In genomic region chr2:29714333-29714732, GRCh38 we compare ENCODE assay signal across 20 cellular contexts.
"Had no signal": no experiment of that assay in that cellular context is flagged by ENCODE, and none has a peak within 500 bp of the region (broad histone marks: within the 10 kb centered on the region; RNA-seq: fewer than 3 reads in every experiment).

No MANE protein-coding gene starts in this region.

- H3K4me1 ChIP-seq: foreskin keratinocyte, prostate gland, right atrium auricular region, spleen, upper lobe of left lung had no signal

- H3K27me3 ChIP-seq: neutrophil, ovary, right atrium auricular region, upper lobe of left lung had no signal

- H3K4me3 ChIP-seq: ovary, prostate gland, right atrium auricular region, spleen, thoracic aorta, upper lobe of left lung had no signal

- DNase-seq: activated CD4-positive, alpha-beta memory T cell treated with anti-CD3 and anti-CD28 coated beads for 36 hours; activated CD4-positive, alpha-beta T cell treated with anti-CD3 and anti-CD28 coated beads for 48 hours; activated naive CD4-positive, alpha-beta T cell treated with Interleukin-2 at 50 U/mL for 16 hours; activated naive CD8-positive, alpha-beta T cell treated with anti-CD3 and anti-CD28 coated beads for 36 hours; activated T-cell treated with anti-CD3 and anti-CD28 coated beads, Interleukin-2, amount 50 U/mL, for 48 hours; cerebellar nuclear complex; erythroblast; foreskin keratinocyte; left ventricle myocardium superior; ovary; spleen; stimulated activated CD4-positive, alpha-beta T cell treated with anti-CD3 and anti-CD28 coated beads, Interleukin-4, amount 100 ng/mL, for 24 hours; stimulated activated naive CD4-positive, alpha-beta T cell treated with Interleukin-2 at 50 U/mL for 16 hours; T1000; upper lobe of left lung had no signal

- ATAC-seq: foreskin keratinocyte; left ventricle myocardium superior; natural killer cell treated with Interleukin-12 subunit alpha and Interleukin-12 subunit beta and Interleukin-15 and Interleukin-18, amount 100 ng/mL, for 72 hours had no signal

- H3K27ac ChIP-seq: foreskin keratinocyte, neutrophil, ovary, prostate gland, right atrium auricular region, spleen, thoracic aorta, upper lobe of left lung had no signal

- H3K36me3 ChIP-seq: neutrophil, ovary, prostate gland, right atrium auricular region, spleen, thoracic aorta, upper lobe of left lung had no signal

- H3K9me3 ChIP-seq: neutrophil, ovary, prostate gland, right atrium auricular region, spleen, thoracic aorta, upper lobe of left lung had no signal
